ENCODE assay signal across 8 cellular contexts in the genomic region with DNA sequence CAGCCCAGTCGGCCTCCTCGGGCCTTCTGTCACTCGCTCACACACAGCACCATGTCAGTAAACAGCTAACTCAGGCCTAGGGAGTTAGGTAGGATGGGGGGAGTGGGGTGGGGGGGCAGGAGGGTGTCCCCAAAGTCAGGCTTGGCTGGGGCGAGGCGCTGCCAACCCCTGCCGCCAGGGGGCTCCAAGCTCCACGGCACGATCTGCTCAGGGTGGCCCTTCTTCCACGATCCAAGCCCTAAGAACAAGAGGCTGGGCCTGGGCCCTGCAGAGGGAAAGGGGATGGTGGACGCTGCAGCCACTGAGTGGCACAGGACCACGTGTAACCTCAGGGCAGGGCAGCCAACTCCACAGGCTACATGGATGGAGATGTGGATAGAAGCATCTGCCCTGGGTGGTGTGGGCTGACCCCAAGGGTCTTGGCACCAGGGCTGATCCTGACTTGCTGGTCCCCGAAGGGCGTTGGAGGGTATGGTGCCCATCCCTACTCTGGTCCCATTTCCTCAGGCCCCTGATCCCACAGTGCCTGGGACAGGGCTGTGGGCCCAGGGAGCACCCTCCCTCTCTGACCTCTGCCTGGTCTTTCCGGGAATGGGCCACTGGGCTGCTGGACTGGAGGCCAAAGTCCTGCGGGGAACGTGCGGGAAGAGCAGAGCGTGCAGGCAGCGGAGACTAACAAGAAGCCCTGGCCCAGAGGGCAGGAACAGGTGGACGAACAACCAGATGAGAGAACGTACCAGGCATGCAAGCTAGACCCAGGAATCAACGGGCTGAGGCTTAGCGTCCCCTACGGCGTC. TPM values are rescaled to one million over a fixed set of nuclear protein-coding genes. Genes with fewer than 3 reads are reported as not detected.
DNase-seq lines count a peak whose midpoint lies in the region; ATAC-seq and TF ChIP-seq lines count a peak whose summit lies in the region.

No MANE protein-coding gene starts in this region.

- WGBS in endodermal cell (ENCODE audit: insufficient coverage in 1 of 2, insufficient read length in 1 of 2), 2 experiments = 69 to 72% methylated on average over 15 to 24 of the region's 25 CpGs

- H3K4me3 Mint-ChIP-seq in endodermal cell = no peak overlapping the region

- ATAC-seq in GM19351 (IDR thresholded peaks at IDR 0.05; ENCODE audit: unreplicated experiment) = no peak

- H3K4me1 ChIP-seq in endodermal cell (ENCODE audit: control insufficient read depth, insufficient read depth, low read length) = peaks cover 9% of the 10 kb centered on the region

- no peaks in the 10 kb centered on the region for H3K27me3 Mint-ChIP-seq in endodermal cell (ENCODE audit: insufficient read depth)

- no peaks in the 10 kb centered on the region for H3K27me3 ChIP-seq in endodermal cell (ENCODE audit: control insufficient read depth, insufficient read depth, low read length, poor library complexity, severe bottlenecking)

- no peak overlapping the region for H3K27ac ChIP-seq in endodermal cell (ENCODE audit: low read depth, low read length)

- no peaks in the 10 kb centered on the region for H3K9me3 ChIP-seq in endodermal cell (ENCODE audit: control insufficient read depth, low read length)

- peaks cover 23% of the 10 kb centered on the region for H3K36me3 ChIP-seq in endodermal cell (ENCODE audit: control insufficient read depth, insufficient read depth, low read length)

- peaks cover 23% of the 10 kb centered on the region for H3K36me3 Mint-ChIP-seq in endodermal cell (ENCODE audit: low read depth)

- no peak overlapping the region for H3K9ac ChIP-seq in endodermal cell (ENCODE audit: extremely low read depth, low read length, poor library complexity, severe bottlenecking)

- TF ChIP-seq CTCF in endodermal cell (conservative IDR thresholded peaks at IDR 0.05) = peak; percentile 97

- DNase-seq in NCI-H510A treated with DMSO at 0.1 percent for 48 hours (lab: John Stamatoyannopoulos, UW) = peak; percentile 28
- DNase-seq in NCI-H510A (lab: John Stamatoyannopoulos, UW) = no peak
- DNase-seq in NCI-H2196 treated with DMSO at 0.1 percent for 48 hours (lab: John Stamatoyannopoulos, UW; ENCODE audit: unreplicated experiment) = peak; percentile 21
- DNase-seq in activated CD8-positive, alpha-beta memory T cell treated with anti-CD3 and anti-CD28 coated beads for 48 hours (ENCODE audit: low read depth in 2 of 3, low spot score in 2 of 3) = peak; percentile 47 to 78 (median 74)
- peak; percentile 91 for DNase-seq in endodermal cell
- DNase-seq in myocyte (ENCODE audit: low read depth) = peak; percentile 68
- DNase-seq in stimulated activated CD8-positive, alpha-beta memory T cell treated with anti-CD3 and anti-CD28 coated beads, Interleukin-7, amount 100 ng/mL, for 4 hours (ENCODE audit: low read depth in 2 of 2) = peak; percentile 45 to 59

- H3K4me1 Mint-ChIP-seq in endodermal cell = peaks cover 11% of the 10 kb centered on the region

- no peak overlapping the region for H3K4me3 ChIP-seq in endodermal cell (ENCODE audit: low read length)

- no peaks in the 10 kb centered on the region for H3K9me3 Mint-ChIP-seq in endodermal cell

- H3K27ac Mint-ChIP-seq in endodermal cell = no peak overlapping the region

RNA-seq across cellular contexts. Expression of gene TXNRD2, which starts 29.1 kb away (rescaled TPM):
- total RNA-seq in endodermal cell (10 to 100 TPM in 1 of 2 donors, 1 to 10 TPM in 1; 7.3 to 13.6 TPM), myocyte (28.7 and 34.3 TPM in 2 replicates)
- polyA plus RNA-seq in endodermal cell (2013, experiment 1 of 2) = 11.2 TPM
- 12.2 TPM for polyA plus RNA-seq in endodermal cell (2013, experiment 2 of 2)
- polyA plus RNA-seq in myocyte (2012) = 43.6 TPM

RNA-seq across cellular contexts. Expression of gene COMT, which starts 29.1 kb away (rescaled TPM):
- 10 to 100 TPM; 26.6 to 27.8 TPM for total RNA-seq in endodermal cell
- polyA plus RNA-seq in endodermal cell (2013, experiment 1 of 2) = 84.5 TPM
- polyA plus RNA-seq in endodermal cell (2013, experiment 2 of 2) = 77.3 TPM
- total RNA-seq in myocyte = 459 and 555 TPM in 2 replicates
- polyA plus RNA-seq in myocyte (2012) = 331 TPM

RNA-seq across cellular contexts. Expression of gene ARVCF, which starts 45.9 kb away (rescaled TPM):
- total RNA-seq in endodermal cell = 10 to 100 TPM; 48.3 to 61.3 TPM
- polyA plus RNA-seq in endodermal cell (2013, experiment 1 of 2) = 71.1 TPM
- polyA plus RNA-seq in endodermal cell (2013, experiment 2 of 2) = 66.0 TPM
- 26.2 and 37.7 TPM in 2 replicates for total RNA-seq in myocyte
- polyA plus RNA-seq in myocyte (2012) = 23.7 TPM

RNA-seq across cellular contexts. Expression of gene TANGO2, which starts 50.2 kb away (rescaled TPM):
- total RNA-seq in endodermal cell (10 to 100 TPM; 19.9 to 21.8 TPM), myocyte (39.0 and 43.4 TPM in 2 replicates)
- 8.5 TPM for polyA plus RNA-seq in endodermal cell (2013, experiment 1 of 2)
- 9.2 TPM for polyA plus RNA-seq in endodermal cell (2013, experiment 2 of 2)
- 51.4 TPM for polyA plus RNA-seq in myocyte (2012)

Comparison
In these comparisons a context has a peak if more than half of its experiments do, and no peak if none do; other contexts are left out.
1. RNA of gene COMT, which starts 29.1 kb away (total RNA-seq): 459 to 555 TPM in myocyte; 26.6 to 27.8 TPM in endodermal cell; every median in the first group is over 10 times any median in the second.